ENCODE assay signal across 1 cellular context in the genomic region with DNA sequence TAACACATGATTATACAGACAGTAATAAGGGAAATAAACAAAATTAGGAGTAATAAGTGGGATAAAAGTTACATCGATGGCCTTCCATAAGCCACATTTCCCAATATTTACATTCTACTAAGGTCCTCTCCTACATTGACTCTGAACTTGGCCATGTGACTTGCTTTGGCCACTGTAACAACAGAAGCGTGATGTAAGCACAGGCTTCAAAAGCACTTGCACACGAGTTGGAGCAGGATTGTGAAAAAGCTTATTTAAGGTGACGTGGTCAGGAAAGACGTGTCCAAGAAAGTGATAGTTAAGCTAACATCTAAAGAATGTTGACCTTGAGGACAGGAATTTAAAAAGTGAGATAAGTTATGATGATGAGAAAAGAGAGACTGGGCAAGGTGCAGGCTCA.
TF ChIP-seq lines count a peak whose summit lies in the region.

No MANE protein-coding gene starts in this region.

TF ChIP-seq in K562, 482 proteins besides CTCF, POLR2A, EP300 and RAD21:
- TF ChIP-seq ZNF75A (CRISPR knock-in tag; IDR thresholded peaks at IDR 0.05) (no peak), L3MBTL2 (IDR thresholded peaks at IDR 0.05) (0 out of 2 replicates have a peak, but pooled peaks have one; percentile 17)
- TF ChIP-seq, protein P1, sequence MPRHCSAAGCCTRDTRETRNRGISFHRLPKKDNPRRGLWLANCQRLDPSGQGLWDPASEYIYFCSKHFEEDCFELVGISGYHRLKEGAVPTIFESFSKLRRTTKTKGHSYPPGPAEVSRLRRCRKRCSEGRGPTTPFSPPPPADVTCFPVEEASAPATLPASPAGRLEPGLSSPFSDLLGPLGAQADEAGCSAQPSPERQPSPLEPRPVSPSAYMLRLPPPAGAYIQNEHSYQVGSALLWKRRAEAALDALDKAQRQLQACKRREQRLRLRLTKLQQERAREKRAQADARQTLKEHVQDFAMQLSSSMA (CRISPR knock-in tag; IDR thresholded peaks at IDR 0.05): no peak
TF ChIP-seq in K562: peak in this region for 1.
